ENCODE assay signal across 1 cellular context in the genomic region with DNA sequence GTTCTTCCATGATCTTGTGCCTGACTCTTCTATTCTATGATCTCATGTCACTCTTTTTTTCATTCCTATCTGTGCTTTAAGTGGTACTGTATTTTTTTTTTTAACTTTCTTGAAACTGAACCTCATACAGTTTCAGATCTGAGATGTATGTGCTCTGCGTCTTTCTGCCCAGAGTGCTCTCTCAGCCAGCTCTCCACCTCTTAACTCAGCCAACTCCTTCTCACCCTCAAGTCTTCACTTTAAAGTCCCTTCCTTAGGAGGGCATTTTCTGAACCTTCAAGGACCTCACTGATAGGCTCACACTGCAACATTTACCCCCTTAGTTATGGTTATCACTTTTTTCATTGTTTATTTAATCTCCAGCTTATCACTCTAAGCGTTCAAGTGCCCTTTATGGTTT.
TF ChIP-seq lines count a peak whose summit lies in the region.

No MANE protein-coding gene starts in this region.

TF ChIP-seq in GM23338, 12 proteins besides CTCF, POLR2A, EP300 and RAD21:
- TF ChIP-seq, protein P1, sequence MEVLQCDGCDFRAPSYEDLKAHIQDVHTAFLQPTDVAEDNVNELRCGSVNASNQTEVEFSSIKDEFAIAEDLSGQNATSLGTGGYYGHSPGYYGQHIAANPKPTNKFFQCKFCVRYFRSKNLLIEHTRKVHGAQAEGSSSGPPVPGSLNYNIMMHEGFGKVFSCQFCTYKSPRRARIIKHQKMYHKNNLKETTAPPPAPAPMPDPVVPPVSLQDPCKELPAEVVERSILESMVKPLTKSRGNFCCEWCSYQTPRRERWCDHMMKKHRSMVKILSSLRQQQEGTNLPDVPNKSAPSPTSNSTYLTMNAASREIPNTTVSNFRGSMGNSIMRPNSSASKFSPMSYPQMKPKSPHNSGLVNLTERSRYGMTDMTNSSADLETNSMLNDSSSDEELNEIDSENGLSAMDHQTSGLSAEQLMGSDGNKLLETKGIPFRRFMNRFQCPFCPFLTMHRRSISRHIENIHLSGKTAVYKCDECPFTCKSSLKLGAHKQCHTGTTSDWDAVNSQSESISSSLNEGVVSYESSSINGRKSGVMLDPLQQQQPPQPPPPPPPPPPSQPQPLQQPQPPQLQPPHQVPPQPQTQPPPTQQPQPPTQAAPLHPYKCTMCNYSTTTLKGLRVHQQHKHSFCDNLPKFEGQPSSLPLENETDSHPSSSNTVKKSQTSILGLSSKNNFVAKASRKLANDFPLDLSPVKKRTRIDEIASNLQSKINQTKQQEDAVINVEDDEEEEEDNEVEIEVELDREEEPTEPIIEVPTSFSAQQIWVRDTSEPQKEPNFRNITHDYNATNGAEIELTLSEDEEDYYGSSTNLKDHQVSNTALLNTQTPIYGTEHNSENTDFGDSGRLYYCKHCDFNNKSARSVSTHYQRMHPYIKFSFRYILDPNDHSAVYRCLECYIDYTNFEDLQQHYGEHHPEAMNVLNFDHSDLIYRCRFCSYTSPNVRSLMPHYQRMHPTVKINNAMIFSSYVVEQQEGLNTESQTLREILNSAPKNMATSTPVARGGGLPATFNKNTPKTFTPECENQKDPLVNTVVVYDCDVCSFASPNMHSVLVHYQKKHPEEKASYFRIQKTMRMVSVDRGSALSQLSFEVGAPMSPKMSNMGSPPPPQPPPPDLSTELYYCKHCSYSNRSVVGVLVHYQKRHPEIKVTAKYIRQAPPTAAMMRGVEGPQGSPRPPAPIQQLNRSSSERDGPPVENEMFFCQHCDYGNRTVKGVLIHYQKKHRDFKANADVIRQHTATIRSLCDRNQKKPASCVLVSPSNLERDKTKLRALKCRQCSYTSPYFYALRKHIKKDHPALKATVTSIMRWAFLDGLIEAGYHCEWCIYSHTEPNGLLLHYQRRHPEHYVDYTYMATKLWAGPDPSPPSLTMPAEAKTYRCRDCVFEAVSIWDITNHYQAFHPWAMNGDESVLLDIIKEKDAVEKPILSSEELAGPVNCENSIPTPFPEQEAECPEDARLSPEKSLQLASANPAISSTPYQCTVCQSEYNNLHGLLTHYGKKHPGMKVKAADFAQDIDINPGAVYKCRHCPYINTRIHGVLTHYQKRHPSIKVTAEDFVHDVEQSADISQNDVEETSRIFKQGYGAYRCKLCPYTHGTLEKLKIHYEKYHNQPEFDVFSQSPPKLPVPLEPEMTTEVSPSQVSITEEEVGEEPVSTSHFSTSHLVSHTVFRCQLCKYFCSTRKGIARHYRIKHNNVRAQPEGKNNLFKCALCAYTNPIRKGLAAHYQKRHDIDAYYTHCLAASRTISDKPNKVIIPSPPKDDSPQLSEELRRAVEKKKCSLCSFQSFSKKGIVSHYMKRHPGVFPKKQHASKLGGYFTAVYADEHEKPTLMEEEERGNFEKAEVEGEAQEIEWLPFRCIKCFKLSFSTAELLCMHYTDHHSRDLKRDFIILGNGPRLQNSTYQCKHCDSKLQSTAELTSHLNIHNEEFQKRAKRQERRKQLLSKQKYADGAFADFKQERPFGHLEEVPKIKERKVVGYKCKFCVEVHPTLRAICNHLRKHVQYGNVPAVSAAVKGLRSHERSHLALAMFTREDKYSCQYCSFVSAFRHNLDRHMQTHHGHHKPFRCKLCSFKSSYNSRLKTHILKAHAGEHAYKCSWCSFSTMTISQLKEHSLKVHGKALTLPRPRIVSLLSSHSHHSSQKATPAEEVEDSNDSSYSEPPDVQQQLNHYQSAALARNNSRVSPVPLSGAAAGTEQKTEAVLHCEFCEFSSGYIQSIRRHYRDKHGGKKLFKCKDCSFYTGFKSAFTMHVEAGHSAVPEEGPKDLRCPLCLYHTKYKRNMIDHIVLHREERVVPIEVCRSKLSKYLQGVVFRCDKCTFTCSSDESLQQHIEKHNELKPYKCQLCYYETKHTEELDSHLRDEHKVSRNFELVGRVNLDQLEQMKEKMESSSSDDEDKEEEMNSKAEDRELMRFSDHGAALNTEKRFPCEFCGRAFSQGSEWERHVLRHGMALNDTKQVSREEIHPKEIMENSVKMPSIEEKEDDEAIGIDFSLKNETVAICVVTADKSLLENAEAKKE (CRISPR knock-in tag; IDR thresholded peaks at IDR 0.05): no peak
- TF ChIP-seq POLR2AphosphoS5 (IDR thresholded peaks at IDR 0.05; ENCODE audit: low read depth) (no peak), NANOG (IDR thresholded peaks at IDR 0.05; ENCODE audit: borderline replicate concordance) (no peak)
- TF ChIP-seq, protein P2, sequence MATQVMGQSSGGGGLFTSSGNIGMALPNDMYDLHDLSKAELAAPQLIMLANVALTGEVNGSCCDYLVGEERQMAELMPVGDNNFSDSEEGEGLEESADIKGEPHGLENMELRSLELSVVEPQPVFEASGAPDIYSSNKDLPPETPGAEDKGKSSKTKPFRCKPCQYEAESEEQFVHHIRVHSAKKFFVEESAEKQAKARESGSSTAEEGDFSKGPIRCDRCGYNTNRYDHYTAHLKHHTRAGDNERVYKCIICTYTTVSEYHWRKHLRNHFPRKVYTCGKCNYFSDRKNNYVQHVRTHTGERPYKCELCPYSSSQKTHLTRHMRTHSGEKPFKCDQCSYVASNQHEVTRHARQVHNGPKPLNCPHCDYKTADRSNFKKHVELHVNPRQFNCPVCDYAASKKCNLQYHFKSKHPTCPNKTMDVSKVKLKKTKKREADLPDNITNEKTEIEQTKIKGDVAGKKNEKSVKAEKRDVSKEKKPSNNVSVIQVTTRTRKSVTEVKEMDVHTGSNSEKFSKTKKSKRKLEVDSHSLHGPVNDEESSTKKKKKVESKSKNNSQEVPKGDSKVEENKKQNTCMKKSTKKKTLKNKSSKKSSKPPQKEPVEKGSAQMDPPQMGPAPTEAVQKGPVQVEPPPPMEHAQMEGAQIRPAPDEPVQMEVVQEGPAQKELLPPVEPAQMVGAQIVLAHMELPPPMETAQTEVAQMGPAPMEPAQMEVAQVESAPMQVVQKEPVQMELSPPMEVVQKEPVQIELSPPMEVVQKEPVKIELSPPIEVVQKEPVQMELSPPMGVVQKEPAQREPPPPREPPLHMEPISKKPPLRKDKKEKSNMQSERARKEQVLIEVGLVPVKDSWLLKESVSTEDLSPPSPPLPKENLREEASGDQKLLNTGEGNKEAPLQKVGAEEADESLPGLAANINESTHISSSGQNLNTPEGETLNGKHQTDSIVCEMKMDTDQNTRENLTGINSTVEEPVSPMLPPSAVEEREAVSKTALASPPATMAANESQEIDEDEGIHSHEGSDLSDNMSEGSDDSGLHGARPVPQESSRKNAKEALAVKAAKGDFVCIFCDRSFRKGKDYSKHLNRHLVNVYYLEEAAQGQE (IDR thresholded peaks at IDR 0.05; ENCODE audit: unreplicated experiment): no peak
